ENCODE assay signal across 8 cellular contexts in genomic region chr2:10432315-10433181, GRCh38. TPM values are rescaled to one million over a fixed set of nuclear protein-coding genes. Genes with fewer than 3 reads are reported as not detected.
A peak's percentile ranks its signal among the peaks of the same experiment; 100 is the strongest.
DNase-seq lines count a peak whose midpoint lies in the region; ATAC-seq and TF ChIP-seq lines count a peak whose summit lies in the region.

No MANE protein-coding gene starts in this region.

- H3K9me3 Mint-ChIP-seq in natural killer cell treated with Interleukin-12 subunit alpha and Interleukin-12 subunit beta and Interleukin-15 and Interleukin-18, amount 100 ng/mL, for 72 hours: no peaks in the 10 kb centered on the region

- no peak for TF ChIP-seq CTCF in testis (IDR thresholded peaks at IDR 0.05)

- peaks cover 6 to 10% of the 10 kb centered on the region in 2 donors for H3K4me1 Mint-ChIP-seq in natural killer cell treated with Interleukin-12 subunit alpha and Interleukin-12 subunit beta and Interleukin-15 and Interleukin-18, amount 100 ng/mL, for 72 hours (ENCODE audit: low read depth in 2 of 2)

- H3K27ac ChIP-seq in testis: no peak overlapping the region

- ATAC-seq in HG03571 (IDR thresholded peaks at IDR 0.05; ENCODE audit: unreplicated experiment) (peak; percentile 56), GM18858 (IDR thresholded peaks at IDR 0.05; ENCODE audit: unreplicated experiment) (no peak)
- no peak for ATAC-seq in natural killer cell treated with Interleukin-12 subunit alpha and Interleukin-12 subunit beta and Interleukin-15 and Interleukin-18, amount 100 ng/mL, for 72 hours

- DNase-seq in EH (ENCODE audit: low read depth) (peak; percentile 32), dermis blood vessel endothelial cell (peak; percentile 19), amygdala (lab: John Stamatoyannopoulos, UW) (no peak), testis (no peak), HT-29 (ENCODE audit: low spot score) (no peak)
- DNase-seq in natural killer cell treated with Interleukin-12 subunit alpha and Interleukin-12 subunit beta and Interleukin-15 and Interleukin-18, amount 100 ng/mL, for 72 hours (ENCODE audit: low spot score): no peak

- no peaks in the 10 kb centered on the region for H3K36me3 Mint-ChIP-seq in natural killer cell treated with Interleukin-12 subunit alpha and Interleukin-12 subunit beta and Interleukin-15 and Interleukin-18, amount 100 ng/mL, for 72 hours

- no peaks in the 10 kb centered on the region for H3K9me3 ChIP-seq in testis

- TF ChIP-seq POLR2A in testis (IDR thresholded peaks at IDR 0.05): no peak

- 32% methylated on average over 43 of the region's 49 CpGs; no CpG with 5 or more reads in 1 of the 2 donors for WGBS in testis, 2 donors

- no peaks in the 10 kb centered on the region for H3K27me3 ChIP-seq in testis

- no peaks in the 10 kb centered on the region for H3K36me3 ChIP-seq in testis (ENCODE audit: low read depth, missing control alignments)

- intact Hi-C loops in testis (cut with DNase I; ENCODE audit: low total_unique reads): no loop called here

- H3K27me3 Mint-ChIP-seq in natural killer cell treated with Interleukin-12 subunit alpha and Interleukin-12 subunit beta and Interleukin-15 and Interleukin-18, amount 100 ng/mL, for 72 hours: peaks cover 9 to 11% of the 10 kb centered on the region in 2 donors

- H3K4me1 ChIP-seq in testis: peaks cover 15% of the 10 kb centered on the region

- H3K4me3 Mint-ChIP-seq in natural killer cell treated with Interleukin-12 subunit alpha and Interleukin-12 subunit beta and Interleukin-15 and Interleukin-18, amount 100 ng/mL, for 72 hours: peak overlapping the region; percentile 27

- H3K27ac Mint-ChIP-seq in natural killer cell treated with Interleukin-12 subunit alpha and Interleukin-12 subunit beta and Interleukin-15 and Interleukin-18, amount 100 ng/mL, for 72 hours: no peak overlapping the region

- H3K4me3 ChIP-seq in testis: peak overlapping the region in 1 of 2 donors; percentile 49

RNA-seq across cellular contexts. Expression of gene ODC1, which starts 15.6 kb away (rescaled TPM):
- 111 and 129 TPM in 2 replicates for total RNA-seq in dermis blood vessel endothelial cell
- total RNA-seq in natural killer cell treated with Interleukin-12 subunit alpha and Interleukin-12 subunit beta and Interleukin-15 and Interleukin-18, amount 100 ng/mL, for 72 hours: 100 to 1,000 TPM in 1 of 2 donors, 10 to 100 TPM in 1; 91.5 to 206 TPM
- total RNA-seq in testis: 100 to 1,000 TPM; 208 to 321 TPM
- polyA plus RNA-seq in testis (ENCODE audit: insufficient read depth, low read depth, low replicate concordance): 309 TPM
- 323 and 427 TPM in 2 replicates for total RNA-seq in HT-29 (2014; rRNA removed; shearing (Covaris generic))

Comparison
In these comparisons a context has a peak if more than half of its experiments do, and no peak if none do; other contexts are left out.
1. DNase-seq: peak in EH (single experiment) and dermis blood vessel endothelial cell (single experiment); none in natural killer cell treated with Interleukin-12 subunit alpha and Interleukin-12 subunit beta and Interleukin-15 and Interleukin-18, amount 100 ng/mL, for 72 hours (single experiment), amygdala (0 of 56), testis (single experiment) and HT-29 (single experiment).